Comparison of ENCODE assay signal across 10 cellular contexts in the genomic region with DNA sequence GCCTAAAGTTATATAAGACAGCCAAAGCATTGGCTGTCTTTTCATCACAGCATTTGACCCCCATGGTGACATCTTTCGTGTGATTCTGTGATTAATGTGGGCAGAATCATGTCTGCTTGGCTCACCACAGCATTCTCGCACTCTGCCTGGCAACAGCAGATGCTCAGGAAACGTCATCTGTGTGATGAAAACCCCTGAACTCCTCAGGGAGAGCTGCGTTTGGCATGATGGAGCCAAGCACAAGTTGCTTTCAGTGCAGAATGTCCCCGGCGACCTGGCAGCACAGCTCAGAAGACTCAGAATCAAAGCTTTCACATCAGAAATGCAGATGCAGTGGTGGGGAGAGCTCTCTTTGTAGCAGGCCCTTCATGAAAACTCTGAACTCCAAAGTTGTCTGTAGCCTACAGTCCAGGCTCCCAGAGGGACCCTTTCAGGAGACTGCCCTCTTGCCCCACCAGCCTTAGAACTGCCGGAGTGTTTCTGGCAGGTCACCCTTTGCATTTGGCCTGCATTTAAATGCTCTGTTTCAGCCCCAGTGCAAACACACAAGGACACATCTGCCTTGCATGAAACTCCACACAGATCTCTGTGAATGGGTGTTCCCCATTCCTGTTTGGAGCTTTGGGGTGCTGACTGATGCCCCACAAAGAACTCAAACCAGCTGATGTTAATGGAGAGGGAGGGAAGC.
DNase-seq lines count a peak whose midpoint lies in the region; ATAC-seq and TF ChIP-seq lines count a peak whose summit lies in the region.
"Had no signal": no experiment of that assay in that cellular context is flagged by ENCODE, and none has a peak within 500 bp of the region (broad histone marks: within the 10 kb centered on the region; RNA-seq: fewer than 3 reads in every experiment).

No MANE protein-coding gene starts in this region.

- peaks cover 3% of the 10 kb centered on the region for H3K4me1 Mint-ChIP-seq in activated CD4-positive, alpha-beta memory T cell treated with anti-CD3 and anti-CD28 coated beads for 36 hours (ENCODE audit: low read depth)
- H3K4me1 Mint-ChIP-seq in activated CD4-positive, alpha-beta memory T cell treated with anti-CD3 and anti-CD28 coated beads, Interleukin-2, amount 10 ng/mL, durations not matched to agents 7 days and 5 days = peaks cover 4% of the 10 kb centered on the region
- no peaks in the 10 kb centered on the region for H3K4me1 Mint-ChIP-seq in H9

- CTCF ChIA-PET in activated CD4-positive, alpha-beta memory T cell treated with anti-CD3 and anti-CD28 coated beads for 36 hours (lab: Charles Lee) = no interaction called here
- CTCF ChIA-PET in activated CD4-positive, alpha-beta memory T cell treated with anti-CD3 and anti-CD28 coated beads, Interleukin-2, amount 10 ng/mL, durations not matched to agents 7 days and 5 days (lab: Charles Lee) = interaction anchor here (0.9 kb wide), 1 partner anchor 9 kb away, joined by 3 read pairs; no protein-coding TSS in a partner anchor

- H3K9me3 Mint-ChIP-seq in activated CD4-positive, alpha-beta memory T cell treated with anti-CD3 and anti-CD28 coated beads for 36 hours = peaks cover 5% of the 10 kb centered on the region
- peaks cover 3% of the 10 kb centered on the region for H3K9me3 Mint-ChIP-seq in activated CD4-positive, alpha-beta memory T cell treated with anti-CD3 and anti-CD28 coated beads, Interleukin-2, amount 10 ng/mL, durations not matched to agents 7 days and 5 days
- H3K9me3 Mint-ChIP-seq in H9 = no peaks in the 10 kb centered on the region

- H2BK5ac ChIP-seq in H9 (ENCODE audit: insufficient read length, low read length) = no peak overlapping the region

- H2AK5ac ChIP-seq in H9 (ENCODE audit: insufficient read length, low read length) = no peak overlapping the region

- intact Hi-C loops in activated CD4-positive, alpha-beta memory T cell treated with anti-CD3 and anti-CD28 coated beads for 36 hours (cut with micrococcal nuclease) = no loop called here

- H3K4me3 ChIP-seq in fibroblast of pulmonary artery (replicated peaks; ENCODE audit: low read depth, low read length) = no peak overlapping the region
- no peak overlapping the region for H3K4me3 ChIP-seq in thoracic aorta
- H3K4me3 ChIP-seq in WERI-Rb-1 (ENCODE audit: low read depth, low read length) = no peak overlapping the region
- H3K4me3 ChIP-seq: dorsolateral prefrontal cortex had no signal

- H3K79me1 ChIP-seq in H9 (ENCODE audit: insufficient read depth, low read depth, low read length, poor library complexity, severe bottlenecking) = no peaks in the 10 kb centered on the region

- no peak overlapping the region for H4K8ac ChIP-seq in H9 (replicated peaks; ENCODE audit: insufficient read length, low read depth, low read length)

- peak; percentile 23 for DNase-seq in activated CD4-positive, alpha-beta memory T cell treated with anti-CD3 and anti-CD28 coated beads for 36 hours
- DNase-seq in activated CD4-positive, alpha-beta memory T cell treated with anti-CD3 and anti-CD28 coated beads, Interleukin-2, amount 10 ng/mL, durations not matched to agents 7 days and 5 days = no peak
- DNase-seq in fibroblast of pulmonary artery (ENCODE audit: low read depth) (peak; percentile 38), thoracic aorta (ENCODE audit: low spot score) (peak; percentile 53), WERI-Rb-1 (no peak), SIG-M5 treated with dmso at 0.1 percent for 504 hours (lab: John Stamatoyannopoulos, UW; ENCODE audit: unreplicated experiment) (no peak), H9 (no peak)
- DNase-seq: NCI-H2029 treated with DMSO at 0.1 percent for 48 hours had no signal

- peaks cover 2% of the 10 kb centered on the region for H3K36me3 Mint-ChIP-seq in activated CD4-positive, alpha-beta memory T cell treated with anti-CD3 and anti-CD28 coated beads for 36 hours
- no peaks in the 10 kb centered on the region for H3K36me3 Mint-ChIP-seq in activated CD4-positive, alpha-beta memory T cell treated with anti-CD3 and anti-CD28 coated beads, Interleukin-2, amount 10 ng/mL, durations not matched to agents 7 days and 5 days (ENCODE audit: low read depth)
- no peaks in the 10 kb centered on the region for H3K36me3 Mint-ChIP-seq in H9 (ENCODE audit: insufficient read depth in 1 of 3, low read depth in 3 of 3)

- H4K5ac ChIP-seq in H9 (ENCODE audit: insufficient read length, low read depth, low read length) = no peak overlapping the region

- H3K23me2 ChIP-seq in H9 (ENCODE audit: insufficient read length, low read depth, low read length, poor library complexity, severe bottlenecking) = no peaks in the 10 kb centered on the region

- H3K4me3 Mint-ChIP-seq in activated CD4-positive, alpha-beta memory T cell treated with anti-CD3 and anti-CD28 coated beads for 36 hours = no peak overlapping the region
- H3K4me3 Mint-ChIP-seq in activated CD4-positive, alpha-beta memory T cell treated with anti-CD3 and anti-CD28 coated beads, Interleukin-2, amount 10 ng/mL, durations not matched to agents 7 days and 5 days = no peak overlapping the region
- no peak overlapping the region for H3K4me3 Mint-ChIP-seq in H9

- H4K20me1 ChIP-seq in H9 (ENCODE audit: control insufficient read depth, insufficient read depth, insufficient read length) = no peaks in the 10 kb centered on the region

- POLR2A ChIA-PET in activated CD4-positive, alpha-beta memory T cell treated with anti-CD3 and anti-CD28 coated beads for 36 hours (lab: Charles Lee) = no interaction called here
- POLR2A ChIA-PET in activated CD4-positive, alpha-beta memory T cell treated with anti-CD3 and anti-CD28 coated beads, Interleukin-2, amount 10 ng/mL, durations not matched to agents 7 days and 5 days (lab: Charles Lee) = no interaction called here

- H3K27me3 ChIP-seq in thoracic aorta (replicated peaks; ENCODE audit: insufficient read depth) (no peaks in the 10 kb centered on the region), WERI-Rb-1 (ENCODE audit: insufficient read depth, low read depth, severe bottlenecking) (peaks cover 79% of the 10 kb centered on the region), H9 (ENCODE audit: insufficient read depth, low read length) (no peaks in the 10 kb centered on the region)

- H3K36me3 ChIP-seq in thoracic aorta (no peaks in the 10 kb centered on the region), WERI-Rb-1 (no peaks in the 10 kb centered on the region)

- TF ChIP-seq CTCF in fibroblast of pulmonary artery (IDR thresholded peaks at IDR 0.05; ENCODE audit: low read length, missing control alignments) (no peak), thoracic aorta (IDR thresholded peaks at IDR 0.05) (no peak), WERI-Rb-1 (IDR thresholded peaks at IDR 0.05; ENCODE audit: low read depth, low read length) (no peak), H9 (conservative IDR thresholded peaks at IDR 0.05) (no peak)

- WGBS in H9 (ENCODE audit: extremely low coverage, insufficient read length, low lambda C conversion rate) = no CpG with 5 or more reads among the region's 7 CpGs

- no peak overlapping the region for H2BK120ac ChIP-seq in H9 (ENCODE audit: low read depth, low read length, poor library complexity, severe bottlenecking)

- peak overlapping the region; percentile 56 to 72 for H3K27ac ChIP-seq in thoracic aorta
- no peak overlapping the region for H3K27ac ChIP-seq in WERI-Rb-1
- no peak overlapping the region for H3K27ac ChIP-seq in H9 (ENCODE audit: insufficient read length, low read depth, low read length)
- H3K27ac ChIP-seq: dorsolateral prefrontal cortex had no signal

- no peak overlapping the region for H3T11ph ChIP-seq in H9 (ENCODE audit: low read length)

- H3K18ac ChIP-seq in H9 (ENCODE audit: insufficient read length, low read depth, low read length) = no peak overlapping the region

- no peak overlapping the region for H2AFZ ChIP-seq in H9 (ENCODE audit: low read length)

- no peak overlapping the region for H3K27ac Mint-ChIP-seq in activated CD4-positive, alpha-beta memory T cell treated with anti-CD3 and anti-CD28 coated beads for 36 hours
- H3K27ac Mint-ChIP-seq in activated CD4-positive, alpha-beta memory T cell treated with anti-CD3 and anti-CD28 coated beads, Interleukin-2, amount 10 ng/mL, durations not matched to agents 7 days and 5 days = no peak overlapping the region
- peak overlapping the region in 1 of 3 experiments; percentile 65; a peak in 1 of 7 replicates for H3K27ac Mint-ChIP-seq in H9

- no peak overlapping the region for H3K4me2 ChIP-seq in H9 (ENCODE audit: insufficient read depth, insufficient read length, low read length)

- H3K9ac ChIP-seq in H9 (ENCODE audit: extremely low read depth, insufficient read length, low read length) = no peak overlapping the region

- ATAC-seq in HG03378 (IDR thresholded peaks at IDR 0.05; ENCODE audit: unreplicated experiment) (peak; percentile 92), thoracic aorta (ENCODE audit: insufficient number of reproducible peaks, low FRiP score, low read depth) (peak; percentile 63)

- H3K27me3 Mint-ChIP-seq in activated CD4-positive, alpha-beta memory T cell treated with anti-CD3 and anti-CD28 coated beads for 36 hours = peaks cover 5% of the 10 kb centered on the region
- peaks cover 12% of the 10 kb centered on the region for H3K27me3 Mint-ChIP-seq in activated CD4-positive, alpha-beta memory T cell treated with anti-CD3 and anti-CD28 coated beads, Interleukin-2, amount 10 ng/mL, durations not matched to agents 7 days and 5 days
- H3K27me3 Mint-ChIP-seq in H9 (ENCODE audit: low read depth) = peaks cover 1% of the 10 kb centered on the region

- no peak overlapping the region for H3K14ac ChIP-seq in H9 (ENCODE audit: insufficient read depth, low read length)

- no peak overlapping the region for H3K4ac ChIP-seq in H9 (ENCODE audit: low read depth, low read length)

- no peak overlapping the region for H2BK20ac ChIP-seq in H9 (ENCODE audit: low read depth, low read length, poor library complexity, severe bottlenecking)

- H3K79me2 ChIP-seq in H9 (ENCODE audit: insufficient read depth, low read length) = no peaks in the 10 kb centered on the region

- H2BK15ac ChIP-seq in H9 (ENCODE audit: low read depth, low read length) = no peak overlapping the region

- H4K91ac ChIP-seq in H9 (ENCODE audit: insufficient read length, low read depth, low read length) = no peak overlapping the region

- H3K4me1 ChIP-seq in thoracic aorta (ENCODE audit: control insufficient read depth in 1 of 2, low read depth in 2 of 2) = peaks cover 3 to 39% of the 10 kb centered on the region in 2 donors
- H3K4me1 ChIP-seq in H9 (ENCODE audit: insufficient read depth, low read length) = no peaks in the 10 kb centered on the region

- no peaks in the 10 kb centered on the region for H3K9me3 ChIP-seq in thoracic aorta
- no peaks in the 10 kb centered on the region for H3K9me3 ChIP-seq in WERI-Rb-1 (ENCODE audit: severe bottlenecking)
- H3K9me3 ChIP-seq in H9 (ENCODE audit: control insufficient read depth, low read depth, low read length) = no peaks in the 10 kb centered on the region

- H3K56ac ChIP-seq in H9 (ENCODE audit: insufficient read length, low read depth, low read length) = no peak overlapping the region

- no peak overlapping the region for H3K23ac ChIP-seq in H9 (ENCODE audit: insufficient read length, low read depth, low read length)

- no peak overlapping the region for H2BK12ac ChIP-seq in H9 (ENCODE audit: insufficient read length, low read depth, low read length)

Comparison
In these comparisons a context has a peak if more than half of its experiments do, and no peak if none do; other contexts are left out.
1. DNase-seq: peak in activated CD4-positive, alpha-beta memory T cell treated with anti-CD3 and anti-CD28 coated beads for 36 hours (single experiment), fibroblast of pulmonary artery (single experiment) and thoracic aorta (single experiment); none in activated CD4-positive, alpha-beta memory T cell treated with anti-CD3 and anti-CD28 coated beads, Interleukin-2, amount 10 ng/mL, durations not matched to agents 7 days and 5 days (single experiment), WERI-Rb-1 (single experiment), SIG-M5 treated with dmso at 0.1 percent for 504 hours (single experiment) and H9 (single experiment).
2. H3K27ac ChIP-seq: peak in thoracic aorta (2 of 2); none in WERI-Rb-1 (single experiment) and H9 (single experiment).